Comparison of ENCODE assay signal across 1 cellular context in the genomic region with DNA sequence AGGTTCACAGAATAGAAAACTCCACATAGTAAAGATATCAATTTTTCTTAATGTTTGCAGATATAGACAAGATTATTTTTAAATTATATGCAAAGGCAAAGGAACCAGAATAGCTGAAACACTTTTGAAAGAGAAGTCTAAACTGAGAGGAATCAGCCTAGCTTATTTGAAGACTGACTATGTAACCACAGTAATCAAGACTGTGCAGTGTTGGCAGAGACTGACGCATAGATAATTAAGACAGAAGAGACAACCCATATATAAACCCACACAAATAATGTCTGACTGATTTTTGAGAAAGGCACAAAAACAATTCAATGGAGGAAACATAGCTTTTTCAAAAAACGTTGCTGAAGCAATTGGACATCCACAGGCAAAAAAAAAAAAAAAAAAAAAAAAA.
TF ChIP-seq lines count a peak whose summit lies in the region.

No MANE protein-coding gene starts in this region.

TF ChIP-seq in HepG2, 621 proteins besides CTCF, POLR2A, EP300 and RAD21:
- TF ChIP-seq, protein P1, sequence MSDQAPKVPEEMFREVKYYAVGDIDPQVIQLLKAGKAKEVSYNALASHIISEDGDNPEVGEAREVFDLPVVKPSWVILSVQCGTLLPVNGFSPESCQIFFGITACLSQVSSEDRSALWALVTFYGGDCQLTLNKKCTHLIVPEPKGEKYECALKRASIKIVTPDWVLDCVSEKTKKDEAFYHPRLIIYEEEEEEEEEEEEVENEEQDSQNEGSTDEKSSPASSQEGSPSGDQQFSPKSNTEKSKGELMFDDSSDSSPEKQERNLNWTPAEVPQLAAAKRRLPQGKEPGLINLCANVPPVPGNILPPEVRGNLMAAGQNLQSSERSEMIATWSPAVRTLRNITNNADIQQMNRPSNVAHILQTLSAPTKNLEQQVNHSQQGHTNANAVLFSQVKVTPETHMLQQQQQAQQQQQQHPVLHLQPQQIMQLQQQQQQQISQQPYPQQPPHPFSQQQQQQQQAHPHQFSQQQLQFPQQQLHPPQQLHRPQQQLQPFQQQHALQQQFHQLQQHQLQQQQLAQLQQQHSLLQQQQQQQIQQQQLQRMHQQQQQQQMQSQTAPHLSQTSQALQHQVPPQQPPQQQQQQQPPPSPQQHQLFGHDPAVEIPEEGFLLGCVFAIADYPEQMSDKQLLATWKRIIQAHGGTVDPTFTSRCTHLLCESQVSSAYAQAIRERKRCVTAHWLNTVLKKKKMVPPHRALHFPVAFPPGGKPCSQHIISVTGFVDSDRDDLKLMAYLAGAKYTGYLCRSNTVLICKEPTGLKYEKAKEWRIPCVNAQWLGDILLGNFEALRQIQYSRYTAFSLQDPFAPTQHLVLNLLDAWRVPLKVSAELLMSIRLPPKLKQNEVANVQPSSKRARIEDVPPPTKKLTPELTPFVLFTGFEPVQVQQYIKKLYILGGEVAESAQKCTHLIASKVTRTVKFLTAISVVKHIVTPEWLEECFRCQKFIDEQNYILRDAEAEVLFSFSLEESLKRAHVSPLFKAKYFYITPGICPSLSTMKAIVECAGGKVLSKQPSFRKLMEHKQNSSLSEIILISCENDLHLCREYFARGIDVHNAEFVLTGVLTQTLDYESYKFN (CRISPR knock-in tag; conservative IDR thresholded peaks at IDR 0.05) = no peak
- TF ChIP-seq, protein P2, sequence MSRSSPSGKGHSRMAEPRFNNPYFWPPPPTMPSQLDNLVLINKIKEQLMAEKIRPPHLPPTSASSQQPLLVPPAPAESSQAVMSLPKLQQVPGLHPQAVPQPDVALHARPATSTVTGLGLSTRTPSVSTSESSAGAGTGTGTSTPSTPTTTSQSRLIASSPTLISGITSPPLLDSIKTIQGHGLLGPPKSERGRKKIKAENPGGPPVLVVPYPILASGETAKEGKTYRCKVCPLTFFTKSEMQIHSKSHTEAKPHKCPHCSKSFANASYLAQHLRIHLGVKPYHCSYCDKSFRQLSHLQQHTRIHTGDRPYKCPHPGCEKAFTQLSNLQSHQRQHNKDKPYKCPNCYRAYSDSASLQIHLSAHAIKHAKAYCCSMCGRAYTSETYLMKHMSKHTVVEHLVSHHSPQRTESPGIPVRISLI (CRISPR knock-in tag; IDR thresholded peaks at IDR 0.05; ENCODE audit: borderline replicate concordance) = no peak
- TF ChIP-seq SPEN (CRISPR knock-in tag; IDR thresholded peaks at IDR 0.05; ENCODE audit: low read depth) (no peak), ZNF354B (CRISPR knock-in tag; IDR thresholded peaks at IDR 0.05) (no peak), ZNF501 (CRISPR knock-in tag; IDR thresholded peaks at IDR 0.05) (no peak), NFATC3 (CRISPR knock-in tag; IDR thresholded peaks at IDR 0.05) (no peak), TSC22D2 (CRISPR knock-in tag; IDR thresholded peaks at IDR 0.05; ENCODE audit: borderline replicate concordance) (no peak), GTF3A (CRISPR knock-in tag; conservative IDR thresholded peaks at IDR 0.05) (no peak), MXI1 (IDR thresholded peaks at IDR 0.05; ENCODE audit: borderline replicate concordance, low read depth, low read length) (no peak), HOXA9 (CRISPR knock-in tag; IDR thresholded peaks at IDR 0.05; ENCODE audit: borderline replicate concordance) (no peak), SMARCC2 (IDR thresholded peaks at IDR 0.05) (no peak), ZFX (CRISPR knock-in tag; IDR thresholded peaks at IDR 0.05; ENCODE audit: low read depth) (no peak), ZFY (CRISPR knock-in tag; IDR thresholded peaks at IDR 0.05) (no peak)
- TF ChIP-seq, protein P3, sequence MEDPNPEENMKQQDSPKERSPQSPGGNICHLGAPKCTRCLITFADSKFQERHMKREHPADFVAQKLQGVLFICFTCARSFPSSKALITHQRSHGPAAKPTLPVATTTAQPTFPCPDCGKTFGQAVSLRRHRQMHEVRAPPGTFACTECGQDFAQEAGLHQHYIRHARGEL (CRISPR knock-in tag; IDR thresholded peaks at IDR 0.05) = no peak
- TF ChIP-seq, protein P4, sequence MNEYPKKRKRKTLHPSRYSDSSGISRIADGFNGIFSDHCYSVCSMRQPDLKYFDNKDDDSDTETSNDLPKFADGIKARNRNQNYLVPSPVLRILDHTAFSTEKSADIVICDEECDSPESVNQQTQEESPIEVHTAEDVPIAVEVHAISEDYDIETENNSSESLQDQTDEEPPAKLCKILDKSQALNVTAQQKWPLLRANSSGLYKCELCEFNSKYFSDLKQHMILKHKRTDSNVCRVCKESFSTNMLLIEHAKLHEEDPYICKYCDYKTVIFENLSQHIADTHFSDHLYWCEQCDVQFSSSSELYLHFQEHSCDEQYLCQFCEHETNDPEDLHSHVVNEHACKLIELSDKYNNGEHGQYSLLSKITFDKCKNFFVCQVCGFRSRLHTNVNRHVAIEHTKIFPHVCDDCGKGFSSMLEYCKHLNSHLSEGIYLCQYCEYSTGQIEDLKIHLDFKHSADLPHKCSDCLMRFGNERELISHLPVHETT (CRISPR knock-in tag; conservative IDR thresholded peaks at IDR 0.05) = no peak
- TF ChIP-seq, protein P5, sequence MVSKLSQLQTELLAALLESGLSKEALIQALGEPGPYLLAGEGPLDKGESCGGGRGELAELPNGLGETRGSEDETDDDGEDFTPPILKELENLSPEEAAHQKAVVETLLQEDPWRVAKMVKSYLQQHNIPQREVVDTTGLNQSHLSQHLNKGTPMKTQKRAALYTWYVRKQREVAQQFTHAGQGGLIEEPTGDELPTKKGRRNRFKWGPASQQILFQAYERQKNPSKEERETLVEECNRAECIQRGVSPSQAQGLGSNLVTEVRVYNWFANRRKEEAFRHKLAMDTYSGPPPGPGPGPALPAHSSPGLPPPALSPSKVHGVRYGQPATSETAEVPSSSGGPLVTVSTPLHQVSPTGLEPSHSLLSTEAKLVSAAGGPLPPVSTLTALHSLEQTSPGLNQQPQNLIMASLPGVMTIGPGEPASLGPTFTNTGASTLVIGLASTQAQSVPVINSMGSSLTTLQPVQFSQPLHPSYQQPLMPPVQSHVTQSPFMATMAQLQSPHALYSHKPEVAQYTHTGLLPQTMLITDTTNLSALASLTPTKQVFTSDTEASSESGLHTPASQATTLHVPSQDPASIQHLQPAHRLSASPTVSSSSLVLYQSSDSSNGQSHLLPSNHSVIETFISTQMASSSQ (IDR thresholded peaks at IDR 0.05; ENCODE audit: low read depth) = no peak
- TF ChIP-seq, protein P5 (CRISPR knock-in tag; IDR thresholded peaks at IDR 0.05; ENCODE audit: borderline replicate concordance) = no peak
- TF ChIP-seq, protein P6, sequence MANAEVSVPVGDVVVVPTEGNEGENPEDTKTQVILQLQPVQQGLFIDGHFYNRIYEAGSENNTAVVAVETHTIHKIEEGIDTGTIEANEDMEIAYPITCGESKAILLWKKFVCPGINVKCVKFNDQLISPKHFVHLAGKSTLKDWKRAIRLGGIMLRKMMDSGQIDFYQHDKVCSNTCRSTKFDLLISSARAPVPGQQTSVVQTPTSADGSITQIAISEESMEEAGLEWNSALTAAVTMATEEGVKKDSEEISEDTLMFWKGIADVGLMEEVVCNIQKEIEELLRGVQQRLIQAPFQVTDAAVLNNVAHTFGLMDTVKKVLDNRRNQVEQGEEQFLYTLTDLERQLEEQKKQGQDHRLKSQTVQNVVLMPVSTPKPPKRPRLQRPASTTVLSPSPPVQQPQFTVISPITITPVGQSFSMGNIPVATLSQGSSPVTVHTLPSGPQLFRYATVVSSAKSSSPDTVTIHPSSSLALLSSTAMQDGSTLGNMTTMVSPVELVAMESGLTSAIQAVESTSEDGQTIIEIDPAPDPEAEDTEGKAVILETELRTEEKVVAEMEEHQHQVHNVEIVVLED (CRISPR knock-in tag; IDR thresholded peaks at IDR 0.05; ENCODE audit: borderline replicate concordance) = no peak
- TF ChIP-seq, protein P7, sequence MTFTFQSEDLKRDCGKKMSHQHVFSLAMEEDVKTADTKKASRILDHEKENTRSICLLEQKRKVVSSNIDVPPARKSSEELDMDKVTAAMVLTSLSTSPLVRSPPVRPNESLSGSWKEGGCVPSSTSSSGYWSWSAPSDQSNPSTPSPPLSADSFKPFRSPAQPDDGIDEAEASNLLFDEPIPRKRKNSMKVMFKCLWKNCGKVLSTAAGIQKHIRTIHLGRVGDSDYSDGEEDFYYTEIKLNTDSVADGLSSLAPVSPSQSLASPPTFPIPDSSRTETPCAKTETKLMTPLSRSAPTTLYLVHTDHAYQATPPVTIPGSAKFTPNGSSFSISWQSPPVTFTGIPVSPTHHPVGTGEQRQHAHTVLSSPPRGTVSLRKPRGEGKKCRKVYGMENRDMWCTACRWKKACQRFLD (CRISPR knock-in tag; IDR thresholded peaks at IDR 0.05; ENCODE audit: borderline replicate concordance) = no peak
- TF ChIP-seq, protein P8, sequence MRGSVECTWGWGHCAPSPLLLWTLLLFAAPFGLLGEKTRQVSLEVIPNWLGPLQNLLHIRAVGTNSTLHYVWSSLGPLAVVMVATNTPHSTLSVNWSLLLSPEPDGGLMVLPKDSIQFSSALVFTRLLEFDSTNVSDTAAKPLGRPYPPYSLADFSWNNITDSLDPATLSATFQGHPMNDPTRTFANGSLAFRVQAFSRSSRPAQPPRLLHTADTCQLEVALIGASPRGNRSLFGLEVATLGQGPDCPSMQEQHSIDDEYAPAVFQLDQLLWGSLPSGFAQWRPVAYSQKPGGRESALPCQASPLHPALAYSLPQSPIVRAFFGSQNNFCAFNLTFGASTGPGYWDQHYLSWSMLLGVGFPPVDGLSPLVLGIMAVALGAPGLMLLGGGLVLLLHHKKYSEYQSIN (CRISPR knock-in tag; IDR thresholded peaks at IDR 0.05; ENCODE audit: borderline replicate concordance) = no peak
